Comparison of ENCODE assay signal across 8 cellular contexts in genomic region chrX:47216393-47216925, GRCh38. TPM values are rescaled to one million over a fixed set of nuclear protein-coding genes. Genes with fewer than 3 reads are reported as not detected.
DNase-seq lines count a peak whose midpoint lies in the region; ATAC-seq, FAIRE-seq and TF ChIP-seq lines count a peak whose summit lies in the region.

No MANE protein-coding gene starts in this region.

- H3K9ac ChIP-seq in kidney (ENCODE audit: low read length in 2 of 2) (no peak overlapping the region), stomach smooth muscle (ENCODE audit: low read length in 2 of 2) (no peak overlapping the region)

- no peak overlapping the region for H3K4me3 ChIP-seq in kidney (ENCODE audit: low read length in 2 of 2)
- peak overlapping the region in 1 of 2 donors; percentile 89 for H3K4me3 ChIP-seq in stomach smooth muscle (ENCODE audit: low read length in 2 of 2)

- peak overlapping the region; percentile 98 for H3K27ac Mint-ChIP-seq in activated CD4-positive, alpha-beta T cell treated with anti-CD3 and anti-CD28 coated beads for 36 hours
- peak overlapping the region; percentile 39 for H3K27ac Mint-ChIP-seq in activated CD8-positive, alpha-beta T cell treated with anti-CD3 and anti-CD28 coated beads, Interleukin-2, amount 10 ng/mL, durations not matched to agents 7 days and 5 days

- CTCF ChIA-PET in activated CD4-positive, alpha-beta T cell treated with anti-CD3 and anti-CD28 coated beads for 36 hours (lab: Charles Lee), result interaction anchor here (1.1 kb wide), 1 partner anchor 20 kb away, joined by 3 read pairs; no protein-coding TSS in a partner anchor
- CTCF ChIA-PET in activated CD8-positive, alpha-beta T cell treated with anti-CD3 and anti-CD28 coated beads, Interleukin-2, amount 10 ng/mL, durations not matched to agents 7 days and 5 days (lab: Charles Lee), result interaction anchor here (0.7 to 2.1 kb wide), 3 partner anchors 22 to 1813 kb away, joined by 3 to 10 read pairs (median 4); no protein-coding TSS in a partner anchor

- peaks cover 62% of the 10 kb centered on the region for H3K36me3 Mint-ChIP-seq in activated CD4-positive, alpha-beta T cell treated with anti-CD3 and anti-CD28 coated beads for 36 hours (ENCODE audit: low read depth)
- H3K36me3 Mint-ChIP-seq in activated CD8-positive, alpha-beta T cell treated with anti-CD3 and anti-CD28 coated beads, Interleukin-2, amount 10 ng/mL, durations not matched to agents 7 days and 5 days (ENCODE audit: low read depth), result peaks cover 64% of the 10 kb centered on the region

- POLR2A ChIA-PET in activated CD4-positive, alpha-beta T cell treated with anti-CD3 and anti-CD28 coated beads for 36 hours (lab: Charles Lee), result interaction anchor here (1.6 to 1.8 kb wide), 2 partner anchors 22 to 71 kb away, joined by 5 to 9 read pairs; partner anchors contain the start of genes NDUFB11 and RBM10
- POLR2A ChIA-PET in activated CD8-positive, alpha-beta T cell treated with anti-CD3 and anti-CD28 coated beads, Interleukin-2, amount 10 ng/mL, durations not matched to agents 7 days and 5 days (lab: Charles Lee), result interaction anchor here (0.8 kb wide), 1 partner anchor 74 kb away, joined by 3 read pairs; no protein-coding TSS in a partner anchor

- ATAC-seq in activated CD4-positive, alpha-beta T cell treated with anti-CD3 and anti-CD28 coated beads for 36 hours, result no peak
- no peak for ATAC-seq in activated CD8-positive, alpha-beta T cell treated with anti-CD3 and anti-CD28 coated beads, Interleukin-2, amount 10 ng/mL, durations not matched to agents 7 days and 5 days
- no peak for ATAC-seq in GM19463 (IDR thresholded peaks at IDR 0.05; ENCODE audit: unreplicated experiment)
- no peak for ATAC-seq in GM18868 (IDR thresholded peaks at IDR 0.05; ENCODE audit: unreplicated experiment)

- H3K9me3 Mint-ChIP-seq in activated CD4-positive, alpha-beta T cell treated with anti-CD3 and anti-CD28 coated beads for 36 hours (ENCODE audit: low read depth), result no peaks in the 10 kb centered on the region
- no peaks in the 10 kb centered on the region for H3K9me3 Mint-ChIP-seq in activated CD8-positive, alpha-beta T cell treated with anti-CD3 and anti-CD28 coated beads, Interleukin-2, amount 10 ng/mL, durations not matched to agents 7 days and 5 days (ENCODE audit: insufficient read depth)

- DNase-seq in activated CD4-positive, alpha-beta T cell treated with anti-CD3 and anti-CD28 coated beads for 36 hours, result no peak
- no peak for DNase-seq in activated CD4-positive, alpha-beta T cell treated with anti-CD3 and anti-CD28 coated beads for 4 hours
- no peak for DNase-seq in activated CD8-positive, alpha-beta T cell treated with anti-CD3 and anti-CD28 coated beads, Interleukin-2, amount 10 ng/mL, durations not matched to agents 7 days and 5 days
- DNase-seq in kidney (peak; percentile 22), HT-29 (ENCODE audit: low spot score) (no peak)

- no peak for FAIRE-seq in kidney (lab: Jason Lieb, UNC)

- H3K36me3 ChIP-seq in kidney (ENCODE audit: control insufficient read depth in 1 of 2, insufficient read depth in 2 of 2, low read length in 2 of 2), result peaks cover 26 to 36% of the 10 kb centered on the region in 2 donors
- H3K36me3 ChIP-seq in stomach smooth muscle (ENCODE audit: control insufficient read depth in 2 of 2, insufficient read depth in 2 of 2, low read length in 2 of 2), result peaks cover 37 to 44% of the 10 kb centered on the region in 2 donors

- peak overlapping the region; percentile 92 for H3K4me3 Mint-ChIP-seq in activated CD4-positive, alpha-beta T cell treated with anti-CD3 and anti-CD28 coated beads for 36 hours
- peak overlapping the region; percentile 15 for H3K4me3 Mint-ChIP-seq in activated CD8-positive, alpha-beta T cell treated with anti-CD3 and anti-CD28 coated beads, Interleukin-2, amount 10 ng/mL, durations not matched to agents 7 days and 5 days

- peaks cover 0 to 23% of the 10 kb centered on the region in 2 donors for H3K4me1 ChIP-seq in kidney (ENCODE audit: control insufficient read depth in 1 of 2, insufficient read depth in 1 of 2, low read depth in 1 of 2, low read length in 2 of 2)
- H3K4me1 ChIP-seq in stomach smooth muscle (ENCODE audit: control insufficient read depth, insufficient read depth, low read length), result peaks cover 35% of the 10 kb centered on the region

- H3K9me3 ChIP-seq in kidney (ENCODE audit: control insufficient read depth in 1 of 2, low read length in 2 of 2), result no peaks in the 10 kb centered on the region
- no peaks in the 10 kb centered on the region for H3K9me3 ChIP-seq in stomach smooth muscle (ENCODE audit: control insufficient read depth in 2 of 2, low read length in 2 of 2)

- intact Hi-C loops in activated CD4-positive, alpha-beta T cell treated with anti-CD3 and anti-CD28 coated beads for 36 hours (cut with DNase I, micrococcal nuclease), result loop anchor here (2.0 to 5.0 kb wide), 5 partner anchors 72 to 436 kb away; partner anchors contain the start of genes ELK1 (in 1 of the 2), NDUFB11 (in 1 of the 2), RBM10 (in 1 of the 2) and RP2 (in 1 of the 2)
- intact Hi-C loops in kidney (cut with DNase I), result no loop called here

- H3K27ac ChIP-seq in kidney (ENCODE audit: low read depth in 2 of 2, low read length in 2 of 2), result peak overlapping the region in 1 of 2 donors; percentile 83
- H3K27ac ChIP-seq in stomach smooth muscle (ENCODE audit: low read length), result peak overlapping the region; percentile 94

- H3K27me3 Mint-ChIP-seq in activated CD4-positive, alpha-beta T cell treated with anti-CD3 and anti-CD28 coated beads for 36 hours, result no peaks in the 10 kb centered on the region
- no peaks in the 10 kb centered on the region for H3K27me3 Mint-ChIP-seq in activated CD8-positive, alpha-beta T cell treated with anti-CD3 and anti-CD28 coated beads, Interleukin-2, amount 10 ng/mL, durations not matched to agents 7 days and 5 days (ENCODE audit: low read depth)

- TF ChIP-seq CTCF in kidney (IDR thresholded peaks at IDR 0.05; ENCODE audit: borderline replicate concordance, extremely low read depth, insufficient read depth), result no peak

- H3K4me1 Mint-ChIP-seq in activated CD4-positive, alpha-beta T cell treated with anti-CD3 and anti-CD28 coated beads for 36 hours, result peaks cover 35% of the 10 kb centered on the region
- peaks cover 33% of the 10 kb centered on the region for H3K4me1 Mint-ChIP-seq in activated CD8-positive, alpha-beta T cell treated with anti-CD3 and anti-CD28 coated beads, Interleukin-2, amount 10 ng/mL, durations not matched to agents 7 days and 5 days (ENCODE audit: low read depth)

- H3K27me3 ChIP-seq in stomach smooth muscle (ENCODE audit: control insufficient read depth in 1 of 2, insufficient read depth in 2 of 2, low read length in 2 of 2), result no peaks in the 10 kb centered on the region

RNA-seq across cellular contexts. Expression of gene CDK16, which starts 2.0 kb away (rescaled TPM):
- 10 to 100 TPM; 62.7 to 78.9 TPM for total RNA-seq in activated CD4-positive, alpha-beta T cell treated with anti-CD3 and anti-CD28 coated beads for 36 hours
- 10 to 100 TPM; 64.3 to 74.7 TPM for total RNA-seq in activated CD8-positive, alpha-beta T cell treated with anti-CD3 and anti-CD28 coated beads, Interleukin-2, amount 10 ng/mL, durations not matched to agents 7 days and 5 days
- 96.1 TPM for total RNA-seq in kidney
- 89.1 TPM for polyA plus RNA-seq in kidney (ENCODE audit: insufficient read depth, low read depth, low replicate concordance)
- total RNA-seq in HT-29 (2014; rRNA removed; shearing (Covaris generic)), result 118 and 137 TPM in 2 replicates

RNA-seq across cellular contexts. Expression of gene USP11, which starts 16.4 kb away (rescaled TPM):
- 10 to 100 TPM; 19.2 to 21.1 TPM for total RNA-seq in activated CD4-positive, alpha-beta T cell treated with anti-CD3 and anti-CD28 coated beads for 36 hours
- total RNA-seq in activated CD8-positive, alpha-beta T cell treated with anti-CD3 and anti-CD28 coated beads, Interleukin-2, amount 10 ng/mL, durations not matched to agents 7 days and 5 days, result 10 to 100 TPM; 55.3 to 60.9 TPM
- total RNA-seq in kidney, result 91.6 TPM
- polyA plus RNA-seq in kidney (ENCODE audit: insufficient read depth, low read depth, low replicate concordance), result 30.9 TPM
- 13.6 and 21.2 TPM in 2 replicates for total RNA-seq in HT-29 (2014; rRNA removed; shearing (Covaris generic))

RNA-seq across cellular contexts. Expression of gene UBA1, which starts 22.8 kb away (rescaled TPM):
- total RNA-seq in activated CD4-positive, alpha-beta T cell treated with anti-CD3 and anti-CD28 coated beads for 36 hours, result 100 to 1,000 TPM; 224 to 249 TPM
- total RNA-seq in activated CD8-positive, alpha-beta T cell treated with anti-CD3 and anti-CD28 coated beads, Interleukin-2, amount 10 ng/mL, durations not matched to agents 7 days and 5 days, result 100 to 1,000 TPM; 186 to 189 TPM
- 218 TPM for total RNA-seq in kidney
- 155 TPM for polyA plus RNA-seq in kidney (ENCODE audit: insufficient read depth, low read depth, low replicate concordance)
- 323 and 337 TPM in 2 replicates for total RNA-seq in HT-29 (2014; rRNA removed; shearing (Covaris generic))
